In the genomic region with DNA sequence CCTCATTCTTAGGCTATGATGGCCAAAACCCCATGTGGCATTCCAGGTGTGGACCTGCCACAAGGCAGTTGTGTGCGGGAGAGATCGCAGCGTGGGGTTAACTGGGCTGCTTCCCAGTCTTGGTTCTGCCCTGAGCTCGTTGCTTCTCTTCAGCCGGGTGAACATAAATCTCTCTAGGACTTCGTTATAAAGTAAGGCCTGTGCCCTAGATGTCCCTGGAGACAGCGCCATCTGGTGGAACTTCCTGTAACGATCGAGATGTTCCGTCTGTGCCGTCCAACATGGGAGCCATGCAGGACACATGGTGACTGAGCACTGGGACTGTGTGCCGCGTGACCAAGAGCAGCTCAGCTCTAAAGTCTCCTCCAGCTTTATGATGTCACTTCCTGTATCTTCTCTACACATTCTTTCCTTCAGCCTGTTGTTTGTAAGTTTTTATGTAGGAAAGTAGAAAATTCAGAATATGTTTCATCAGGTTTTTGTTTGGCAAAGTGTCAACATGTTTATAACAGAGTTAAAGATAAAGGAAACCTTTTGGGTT, we compare ENCODE assay signal across 9 cellular contexts. TPM values are rescaled to one million over a fixed set of nuclear protein-coding genes. Genes with fewer than 3 reads are reported as not detected.
DNase-seq lines count a peak whose midpoint lies in the region; ATAC-seq and FAIRE-seq lines count a peak whose summit lies in the region.
"Had no signal": no experiment of that assay in that cellular context is flagged by ENCODE, and none has a peak within 500 bp of the region (broad histone marks: within the 10 kb centered on the region; RNA-seq: fewer than 3 reads in every experiment).

No MANE protein-coding gene starts in this region.

- H3K27ac Mint-ChIP-seq in activated CD4-positive, alpha-beta T cell treated with anti-CD3 and anti-CD28 coated beads, Interleukin-2, amount 10 ng/mL, durations not matched to agents 7 days and 5 days, result no peak overlapping the region

- peak; percentile 66 for DNase-seq in GM19239 (ENCODE audit: insufficient read length, low spot score)
- peak; percentile 79 to 92 for DNase-seq in NCI-H524 (lab: John Stamatoyannopoulos, UW)
- DNase-seq in activated CD4-positive, alpha-beta T cell treated with anti-CD3 and anti-CD28 coated beads, Interleukin-2, amount 10 ng/mL, durations not matched to agents 7 days and 5 days, result peak; percentile 77
- DNase-seq in dermis blood vessel endothelial cell, result peak; percentile 92
- DNase-seq in medulla oblongata (ENCODE audit: extremely low spot score), result peak; percentile 83
- DNase-seq in stimulated activated CD8-positive, alpha-beta memory T cell treated with anti-CD3 and anti-CD28 coated beads, Interleukin-4, amount 100 ng/mL, for 1 hour (ENCODE audit: low read depth in 2 of 2, low spot score in 1 of 2), result peak; percentile 35 to 36

- ATAC-seq in HG03432 (IDR thresholded peaks at IDR 0.05; ENCODE audit: unreplicated experiment), result peak; percentile 81

- peaks cover 6 to 26% (median 19%) of the 10 kb centered on the region in 10 experiments for H3K4me1 ChIP-seq in BLaER1 treated with 17β-estradiol and CSF1 and Interleukin-3, amounts not matched to agents 10 nM and 100 nM

- peaks cover 12% of the 10 kb centered on the region for H3K4me1 Mint-ChIP-seq in activated CD4-positive, alpha-beta T cell treated with anti-CD3 and anti-CD28 coated beads, Interleukin-2, amount 10 ng/mL, durations not matched to agents 7 days and 5 days

- no peaks in the 10 kb centered on the region for H4K20me1 ChIP-seq in BLaER1 treated with 17β-estradiol and CSF1 and Interleukin-3, amounts not matched to agents 10 nM and 100 nM

- H3K36me3 Mint-ChIP-seq in activated CD4-positive, alpha-beta T cell treated with anti-CD3 and anti-CD28 coated beads, Interleukin-2, amount 10 ng/mL, durations not matched to agents 7 days and 5 days (ENCODE audit: low read depth), result no peaks in the 10 kb centered on the region

- H3K9ac ChIP-seq in BLaER1 treated with 17β-estradiol and CSF1 and Interleukin-3, amounts not matched to agents 10 nM and 100 nM, result no peak overlapping the region

- peaks cover 0 to 5% (median 0%) of the 10 kb centered on the region in 11 experiments; a peak in 1 of 22 replicates for H3K36me3 ChIP-seq in BLaER1 treated with 17β-estradiol and CSF1 and Interleukin-3, amounts not matched to agents 10 nM and 100 nM

- H3K27ac ChIP-seq in BLaER1 treated with 17β-estradiol and CSF1 and Interleukin-3, amounts not matched to agents 10 nM and 100 nM, result peak overlapping the region in 7 of 11 experiments; percentile 6 to 53 (median 29); a peak in 8 of 22 replicates

- no peak overlapping the region for H3K4me3 Mint-ChIP-seq in activated CD4-positive, alpha-beta T cell treated with anti-CD3 and anti-CD28 coated beads, Interleukin-2, amount 10 ng/mL, durations not matched to agents 7 days and 5 days

- peaks cover 3% of the 10 kb centered on the region for H3K27me3 Mint-ChIP-seq in activated CD4-positive, alpha-beta T cell treated with anti-CD3 and anti-CD28 coated beads, Interleukin-2, amount 10 ng/mL, durations not matched to agents 7 days and 5 days

- H3K4me3 ChIP-seq in BLaER1 treated with 17β-estradiol and CSF1 and Interleukin-3, amounts not matched to agents 10 nM and 100 nM, result no peak overlapping the region

- H3K4me2 ChIP-seq in BLaER1 treated with 17β-estradiol and CSF1 and Interleukin-3, amounts not matched to agents 10 nM and 100 nM, result peak overlapping the region in 6 of 11 experiments; percentile 11 to 38 (median 28); a peak in 5 of 22 replicates

- H3K9me3 ChIP-seq in BLaER1 treated with 17β-estradiol and CSF1 and Interleukin-3, amounts not matched to agents 10 nM and 100 nM (replicated peaks in 1 of 11), result peaks cover 0 to 16% (median 7%) of the 10 kb centered on the region in 11 experiments; a peak in 15 of 22 replicates

- no peaks in the 10 kb centered on the region for H3K9me3 Mint-ChIP-seq in activated CD4-positive, alpha-beta T cell treated with anti-CD3 and anti-CD28 coated beads, Interleukin-2, amount 10 ng/mL, durations not matched to agents 7 days and 5 days

- CTCF ChIA-PET in activated CD4-positive, alpha-beta T cell treated with anti-CD3 and anti-CD28 coated beads, Interleukin-2, amount 10 ng/mL, durations not matched to agents 7 days and 5 days (lab: Charles Lee), result interaction anchor here (0.6 to 1.8 kb wide), 7 partner anchors 9 to 821 kb away, joined by 3 to 6 read pairs (median 4); a partner anchor contains a TSS

- POLR2A ChIA-PET in activated CD4-positive, alpha-beta T cell treated with anti-CD3 and anti-CD28 coated beads, Interleukin-2, amount 10 ng/mL, durations not matched to agents 7 days and 5 days (lab: Charles Lee), result no interaction called here

- FAIRE-seq in GM19239 (lab: Jason Lieb, UNC), result peak; percentile 42

- no peaks in the 10 kb centered on the region for H3K27me3 ChIP-seq in BLaER1 treated with 17β-estradiol and CSF1 and Interleukin-3, amounts not matched to agents 10 nM and 100 nM

RNA-seq across cellular contexts. Expression of a gene that starts 26.8 kb away (rescaled TPM):
- total RNA-seq in activated CD4-positive, alpha-beta T cell treated with anti-CD3 and anti-CD28 coated beads, Interleukin-2, amount 10 ng/mL, durations not matched to agents 7 days and 5 days, result 1 to 10 TPM; 5.8 to 6.2 TPM
- total RNA-seq in dermis blood vessel endothelial cell, result 13.4 and 15.0 TPM in 2 replicates

RNA-seq across cellular contexts. Expression of a gene that starts 54.5 kb away (rescaled TPM):
- total RNA-seq in activated CD4-positive, alpha-beta T cell treated with anti-CD3 and anti-CD28 coated beads, Interleukin-2, amount 10 ng/mL, durations not matched to agents 7 days and 5 days, result under 1 TPM; 0.04 to 0.05 TPM
- 0.74 and 0.85 TPM in 2 replicates for total RNA-seq in dermis blood vessel endothelial cell
- total RNA-seq: T-helper 1 cell treated with Interleukin-12 subunit alpha and Interleukin-12 subunit beta and Interleukin-4 antibody, amounts not matched to agents 30 ng/mL and 1 ng/mL, for 36 hours had no signal

Comparison
In these comparisons a context has a peak if more than half of its experiments do, and no peak if none do; other contexts are left out.
1. DNase-seq: peak in every context shown above with its lines; median percentile 92 in dermis blood vessel endothelial cell; 86 in NCI-H524; 83 in medulla oblongata; 77 in activated CD4-positive, alpha-beta T cell treated with anti-CD3 and anti-CD28 coated beads, Interleukin-2, amount 10 ng/mL, durations not matched to agents 7 days and 5 days; 66 in GM19239; 36 in stimulated activated CD8-positive, alpha-beta memory T cell treated with anti-CD3 and anti-CD28 coated beads, Interleukin-4, amount 100 ng/mL, for 1 hour.